ENCODE assay signal across 18 cellular contexts in the genomic region with DNA sequence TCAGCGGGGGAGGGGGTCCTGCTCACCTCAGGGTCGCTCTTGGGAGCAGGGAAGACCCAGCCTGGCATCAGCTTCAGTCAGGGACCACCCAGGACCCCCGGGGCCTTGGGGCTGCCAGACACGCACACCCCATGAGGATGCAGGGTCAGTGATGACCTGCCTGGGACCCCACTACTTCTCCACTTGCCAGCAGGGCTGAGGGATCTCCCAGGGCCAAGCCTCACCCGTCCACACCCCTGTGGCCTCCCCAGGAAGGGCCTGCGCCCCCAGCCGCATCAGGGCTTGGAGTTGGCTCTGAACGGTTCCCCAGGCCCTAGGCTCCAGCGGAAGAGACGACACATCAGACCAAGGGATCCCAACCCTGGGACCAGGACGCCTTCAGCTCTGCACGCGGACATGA.
"Had no signal": no experiment of that assay in that cellular context is flagged by ENCODE, and none has a peak within 500 bp of the region (broad histone marks: within the 10 kb centered on the region; RNA-seq: fewer than 3 reads in every experiment).

No MANE protein-coding gene starts in this region.

- H3K27me3 ChIP-seq: dorsolateral prefrontal cortex, esophagus muscularis mucosa, foreskin keratinocyte, gastroesophageal sphincter, heart right ventricle, left lung had no signal

- ATAC-seq: foreskin keratinocyte, gastroesophageal sphincter, heart right ventricle, left cardiac atrium, left lung, left ventricle myocardium superior, mucosa of descending colon had no signal

- DNase-seq: dermis blood vessel endothelial cell; dorsolateral prefrontal cortex; effector CD4-positive, alpha-beta T cell; effector memory CD4-positive, alpha-beta T cell; foreskin keratinocyte; head of caudate nucleus; heart right ventricle; hippocampal formation; left cardiac atrium; left lung; left ventricle myocardium superior; lower lobe of right lung; mesenchymal stem cell; mucosa of descending colon had no signal

- H3K4me1 ChIP-seq: esophagus muscularis mucosa, foreskin keratinocyte, gastroesophageal sphincter, left lung, lower lobe of right lung had no signal

- H3K9me3 ChIP-seq: esophagus muscularis mucosa, gastroesophageal sphincter, heart right ventricle, left lung, lower lobe of right lung, mucosa of descending colon had no signal

- H3K4me1 Mint-ChIP-seq: mesothelial cell of epicardium had no signal

- H3K27ac ChIP-seq: coronary artery, dorsolateral prefrontal cortex, esophagus muscularis mucosa, foreskin keratinocyte, gastroesophageal sphincter, heart right ventricle, left lung, lower lobe of right lung had no signal

- H3K4me3 ChIP-seq: coronary artery, dorsolateral prefrontal cortex, esophagus muscularis mucosa, gastroesophageal sphincter, heart right ventricle, left lung, lower lobe of right lung, mucosa of descending colon had no signal

- H3K4me3 Mint-ChIP-seq: mesothelial cell of epicardium had no signal

- H3K9me3 Mint-ChIP-seq: mesothelial cell of epicardium had no signal

- H3K27ac Mint-ChIP-seq: mesothelial cell of epicardium had no signal
